ENCODE assay signal across 2 cellular contexts in genomic region chr6:5248302-5249098, GRCh38.
TF ChIP-seq lines count a peak whose summit lies in the region.

No MANE protein-coding gene starts in this region.

TF ChIP-seq in A549, 52 proteins besides CTCF, POLR2A, EP300 and RAD21:
- TF ChIP-seq, protein P1, sequence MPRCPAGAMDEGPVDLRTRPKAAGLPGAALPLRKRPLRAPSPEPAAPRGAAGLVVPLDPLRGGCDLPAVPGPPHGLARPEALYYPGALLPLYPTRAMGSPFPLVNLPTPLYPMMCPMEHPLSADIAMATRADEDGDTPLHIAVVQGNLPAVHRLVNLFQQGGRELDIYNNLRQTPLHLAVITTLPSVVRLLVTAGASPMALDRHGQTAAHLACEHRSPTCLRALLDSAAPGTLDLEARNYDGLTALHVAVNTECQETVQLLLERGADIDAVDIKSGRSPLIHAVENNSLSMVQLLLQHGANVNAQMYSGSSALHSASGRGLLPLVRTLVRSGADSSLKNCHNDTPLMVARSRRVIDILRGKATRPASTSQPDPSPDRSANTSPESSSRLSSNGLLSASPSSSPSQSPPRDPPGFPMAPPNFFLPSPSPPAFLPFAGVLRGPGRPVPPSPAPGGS (IDR thresholded peaks at IDR 0.05): no peak
- TF ChIP-seq, protein P2, sequence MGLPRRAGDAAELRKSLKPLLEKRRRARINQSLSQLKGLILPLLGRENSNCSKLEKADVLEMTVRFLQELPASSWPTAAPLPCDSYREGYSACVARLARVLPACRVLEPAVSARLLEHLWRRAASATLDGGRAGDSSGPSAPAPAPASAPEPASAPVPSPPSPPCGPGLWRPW (IDR thresholded peaks at IDR 0.05): no peak
- no peak for TF ChIP-seq HDAC2 (IDR thresholded peaks at IDR 0.05)
- no peak for TF ChIP-seq CBX8 (IDR thresholded peaks at IDR 0.05)
- TF ChIP-seq CEBPB (IDR thresholded peaks at IDR 0.05): no peak
- no peak for TF ChIP-seq RCOR1 (IDR thresholded peaks at IDR 0.05; ENCODE audit: low read depth, low read length)
- TF ChIP-seq ZSCAN20 (CRISPR knock-in tag; IDR thresholded peaks at IDR 0.05): no peak
- TF ChIP-seq JUN (IDR thresholded peaks at IDR 0.05): no peak
- TF ChIP-seq KDM5A (IDR thresholded peaks at IDR 0.05): no peak
- no peak for TF ChIP-seq FOXS1 (CRISPR knock-in tag; IDR thresholded peaks at IDR 0.05)
- no peak for TF ChIP-seq BHLHE40 (IDR thresholded peaks at IDR 0.05; ENCODE audit: low read depth, low read length)
- no peak for TF ChIP-seq ZFP36 (IDR thresholded peaks at IDR 0.05; ENCODE audit: borderline replicate concordance, partially characterized antibody)
- TF ChIP-seq MYC (IDR thresholded peaks at IDR 0.05; ENCODE audit: borderline replicate concordance, low read length): no peak

TF ChIP-seq in K562, 482 proteins besides CTCF, POLR2A, EP300 and RAD21 (continued from another document):
- TF ChIP-seq GTF2B (IDR thresholded peaks at IDR 0.05; ENCODE audit: extremely low read depth, insufficient read length): no peak
- no peak for TF ChIP-seq MYBL2 (IDR thresholded peaks at IDR 0.05; ENCODE audit: low read depth)
- no peak for TF ChIP-seq MYBL2 (CRISPR knock-in tag; IDR thresholded peaks at IDR 0.05; ENCODE audit: borderline replicate concordance)
- TF ChIP-seq OTX1 (CRISPR knock-in tag; IDR thresholded peaks at IDR 0.05): no peak
- TF ChIP-seq CBFA2T2 (conservative IDR thresholded peaks at IDR 0.05): peak; percentile 54
- no peak for TF ChIP-seq ZNF57 (CRISPR knock-in tag; IDR thresholded peaks at IDR 0.05)
- no peak for TF ChIP-seq PHTF2 (CRISPR knock-in tag; IDR thresholded peaks at IDR 0.05)
- no peak for TF ChIP-seq NCOA6 (IDR thresholded peaks at IDR 0.05)
- TF ChIP-seq TCF3 (CRISPR knock-in tag; IDR thresholded peaks at IDR 0.05): peak; percentile 31; the same call in 1 of the 2 replicates
- no peak for TF ChIP-seq HMGN3 (IDR thresholded peaks at IDR 0.05; ENCODE audit: borderline replicate concordance, extremely low read depth, insufficient read length, low read depth, low read length)
- TF ChIP-seq CREM (IDR thresholded peaks at IDR 0.05; ENCODE audit: low read depth): no peak
- TF ChIP-seq PCBP1 (IDR thresholded peaks at IDR 0.05; ENCODE audit: low read depth, low read length, poor library complexity, severe bottlenecking): no peak
- no peak for TF ChIP-seq ZNF780A (CRISPR knock-in tag; IDR thresholded peaks at IDR 0.05)
- no peak for TF ChIP-seq SMARCA4 (IDR thresholded peaks at IDR 0.05)
- no peak for TF ChIP-seq XRCC5 (IDR thresholded peaks at IDR 0.05; ENCODE audit: low read depth, low read length)
- TF ChIP-seq ZNF778 (CRISPR knock-in tag; IDR thresholded peaks at IDR 0.05): no peak
- TF ChIP-seq, protein P3, sequence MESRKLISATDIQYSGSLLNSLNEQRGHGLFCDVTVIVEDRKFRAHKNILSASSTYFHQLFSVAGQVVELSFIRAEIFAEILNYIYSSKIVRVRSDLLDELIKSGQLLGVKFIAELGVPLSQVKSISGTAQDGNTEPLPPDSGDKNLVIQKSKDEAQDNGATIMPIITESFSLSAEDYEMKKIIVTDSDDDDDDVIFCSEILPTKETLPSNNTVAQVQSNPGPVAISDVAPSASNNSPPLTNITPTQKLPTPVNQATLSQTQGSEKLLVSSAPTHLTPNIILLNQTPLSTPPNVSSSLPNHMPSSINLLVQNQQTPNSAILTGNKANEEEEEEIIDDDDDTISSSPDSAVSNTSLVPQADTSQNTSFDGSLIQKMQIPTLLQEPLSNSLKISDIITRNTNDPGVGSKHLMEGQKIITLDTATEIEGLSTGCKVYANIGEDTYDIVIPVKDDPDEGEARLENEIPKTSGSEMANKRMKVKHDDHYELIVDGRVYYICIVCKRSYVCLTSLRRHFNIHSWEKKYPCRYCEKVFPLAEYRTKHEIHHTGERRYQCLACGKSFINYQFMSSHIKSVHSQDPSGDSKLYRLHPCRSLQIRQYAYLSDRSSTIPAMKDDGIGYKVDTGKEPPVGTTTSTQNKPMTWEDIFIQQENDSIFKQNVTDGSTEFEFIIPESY (CRISPR knock-in tag; IDR thresholded peaks at IDR 0.05): no peak
- TF ChIP-seq PPARD (CRISPR knock-in tag; IDR thresholded peaks at IDR 0.05): no peak
- TF ChIP-seq TCFL5 (CRISPR knock-in tag; conservative IDR thresholded peaks at IDR 0.05): no peak
- TF ChIP-seq ZNF41 (CRISPR knock-in tag; conservative IDR thresholded peaks at IDR 0.05): no peak
- no peak for TF ChIP-seq FOXJ2 (tag; IDR thresholded peaks at IDR 0.05)
- no peak for TF ChIP-seq ZNF717 (CRISPR knock-in tag; IDR thresholded peaks at IDR 0.05)
- peak; percentile 34; the same call in 1 of the 2 replicates for TF ChIP-seq TAL1 (IDR thresholded peaks at IDR 0.05)
- no peak for TF ChIP-seq SMAD4 (CRISPR knock-in tag; conservative IDR thresholded peaks at IDR 0.05)
- TF ChIP-seq CBFA2T3 (IDR thresholded peaks at IDR 0.05): peak; percentile 72
- no peak for TF ChIP-seq SIRT6 (IDR thresholded peaks at IDR 0.05; ENCODE audit: low read depth, low read length)
- TF ChIP-seq, protein P4, sequence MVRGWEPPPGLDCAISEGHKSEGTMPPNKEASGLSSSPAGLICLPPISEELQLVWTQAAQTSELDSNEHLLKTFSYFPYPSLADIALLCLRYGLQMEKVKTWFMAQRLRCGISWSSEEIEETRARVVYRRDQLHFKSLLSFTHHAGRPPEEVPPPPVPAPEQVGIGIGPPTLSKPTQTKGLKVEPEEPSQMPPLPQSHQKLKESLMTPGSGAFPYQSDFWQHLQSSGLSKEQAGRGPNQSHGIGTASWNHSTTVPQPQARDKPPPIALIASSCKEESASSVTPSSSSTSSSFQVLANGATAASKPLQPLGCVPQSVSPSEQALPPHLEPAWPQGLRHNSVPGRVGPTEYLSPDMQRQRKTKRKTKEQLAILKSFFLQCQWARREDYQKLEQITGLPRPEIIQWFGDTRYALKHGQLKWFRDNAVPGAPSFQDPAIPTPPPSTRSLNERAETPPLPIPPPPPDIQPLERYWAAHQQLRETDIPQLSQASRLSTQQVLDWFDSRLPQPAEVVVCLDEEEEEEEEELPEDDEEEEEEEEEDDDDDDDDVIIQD (CRISPR knock-in tag; IDR thresholded peaks at IDR 0.05): no peak
- no peak for TF ChIP-seq HDGF (IDR thresholded peaks at IDR 0.05)
- no peak for TF ChIP-seq RUNX1 (IDR thresholded peaks at IDR 0.05; ENCODE audit: low read depth)
- TF ChIP-seq MXI1 (IDR thresholded peaks at IDR 0.05; ENCODE audit: low read depth, low read length): no peak
- no peak for TF ChIP-seq ZNF232 (CRISPR knock-in tag; IDR thresholded peaks at IDR 0.05)
- no peak for TF ChIP-seq SAFB (IDR thresholded peaks at IDR 0.05; ENCODE audit: borderline replicate concordance, low read depth, low read length)
- TF ChIP-seq, protein P5, sequence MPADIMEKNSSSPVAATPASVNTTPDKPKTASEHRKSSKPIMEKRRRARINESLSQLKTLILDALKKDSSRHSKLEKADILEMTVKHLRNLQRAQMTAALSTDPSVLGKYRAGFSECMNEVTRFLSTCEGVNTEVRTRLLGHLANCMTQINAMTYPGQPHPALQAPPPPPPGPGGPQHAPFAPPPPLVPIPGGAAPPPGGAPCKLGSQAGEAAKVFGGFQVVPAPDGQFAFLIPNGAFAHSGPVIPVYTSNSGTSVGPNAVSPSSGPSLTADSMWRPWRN (IDR thresholded peaks at IDR 0.05; ENCODE audit: low read depth): no peak
- TF ChIP-seq, protein P6, sequence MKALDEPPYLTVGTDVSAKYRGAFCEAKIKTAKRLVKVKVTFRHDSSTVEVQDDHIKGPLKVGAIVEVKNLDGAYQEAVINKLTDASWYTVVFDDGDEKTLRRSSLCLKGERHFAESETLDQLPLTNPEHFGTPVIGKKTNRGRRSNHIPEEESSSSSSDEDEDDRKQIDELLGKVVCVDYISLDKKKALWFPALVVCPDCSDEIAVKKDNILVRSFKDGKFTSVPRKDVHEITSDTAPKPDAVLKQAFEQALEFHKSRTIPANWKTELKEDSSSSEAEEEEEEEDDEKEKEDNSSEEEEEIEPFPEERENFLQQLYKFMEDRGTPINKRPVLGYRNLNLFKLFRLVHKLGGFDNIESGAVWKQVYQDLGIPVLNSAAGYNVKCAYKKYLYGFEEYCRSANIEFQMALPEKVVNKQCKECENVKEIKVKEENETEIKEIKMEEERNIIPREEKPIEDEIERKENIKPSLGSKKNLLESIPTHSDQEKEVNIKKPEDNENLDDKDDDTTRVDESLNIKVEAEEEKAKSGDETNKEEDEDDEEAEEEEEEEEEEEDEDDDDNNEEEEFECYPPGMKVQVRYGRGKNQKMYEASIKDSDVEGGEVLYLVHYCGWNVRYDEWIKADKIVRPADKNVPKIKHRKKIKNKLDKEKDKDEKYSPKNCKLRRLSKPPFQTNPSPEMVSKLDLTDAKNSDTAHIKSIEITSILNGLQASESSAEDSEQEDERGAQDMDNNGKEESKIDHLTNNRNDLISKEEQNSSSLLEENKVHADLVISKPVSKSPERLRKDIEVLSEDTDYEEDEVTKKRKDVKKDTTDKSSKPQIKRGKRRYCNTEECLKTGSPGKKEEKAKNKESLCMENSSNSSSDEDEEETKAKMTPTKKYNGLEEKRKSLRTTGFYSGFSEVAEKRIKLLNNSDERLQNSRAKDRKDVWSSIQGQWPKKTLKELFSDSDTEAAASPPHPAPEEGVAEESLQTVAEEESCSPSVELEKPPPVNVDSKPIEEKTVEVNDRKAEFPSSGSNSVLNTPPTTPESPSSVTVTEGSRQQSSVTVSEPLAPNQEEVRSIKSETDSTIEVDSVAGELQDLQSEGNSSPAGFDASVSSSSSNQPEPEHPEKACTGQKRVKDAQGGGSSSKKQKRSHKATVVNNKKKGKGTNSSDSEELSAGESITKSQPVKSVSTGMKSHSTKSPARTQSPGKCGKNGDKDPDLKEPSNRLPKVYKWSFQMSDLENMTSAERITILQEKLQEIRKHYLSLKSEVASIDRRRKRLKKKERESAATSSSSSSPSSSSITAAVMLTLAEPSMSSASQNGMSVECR (CRISPR knock-in tag; IDR thresholded peaks at IDR 0.05): no peak
- no peak for TF ChIP-seq HEY1 (CRISPR knock-in tag; IDR thresholded peaks at IDR 0.05; ENCODE audit: borderline replicate concordance)
TF ChIP-seq in K562: peak in this region for 4.
